In the genomic region with DNA sequence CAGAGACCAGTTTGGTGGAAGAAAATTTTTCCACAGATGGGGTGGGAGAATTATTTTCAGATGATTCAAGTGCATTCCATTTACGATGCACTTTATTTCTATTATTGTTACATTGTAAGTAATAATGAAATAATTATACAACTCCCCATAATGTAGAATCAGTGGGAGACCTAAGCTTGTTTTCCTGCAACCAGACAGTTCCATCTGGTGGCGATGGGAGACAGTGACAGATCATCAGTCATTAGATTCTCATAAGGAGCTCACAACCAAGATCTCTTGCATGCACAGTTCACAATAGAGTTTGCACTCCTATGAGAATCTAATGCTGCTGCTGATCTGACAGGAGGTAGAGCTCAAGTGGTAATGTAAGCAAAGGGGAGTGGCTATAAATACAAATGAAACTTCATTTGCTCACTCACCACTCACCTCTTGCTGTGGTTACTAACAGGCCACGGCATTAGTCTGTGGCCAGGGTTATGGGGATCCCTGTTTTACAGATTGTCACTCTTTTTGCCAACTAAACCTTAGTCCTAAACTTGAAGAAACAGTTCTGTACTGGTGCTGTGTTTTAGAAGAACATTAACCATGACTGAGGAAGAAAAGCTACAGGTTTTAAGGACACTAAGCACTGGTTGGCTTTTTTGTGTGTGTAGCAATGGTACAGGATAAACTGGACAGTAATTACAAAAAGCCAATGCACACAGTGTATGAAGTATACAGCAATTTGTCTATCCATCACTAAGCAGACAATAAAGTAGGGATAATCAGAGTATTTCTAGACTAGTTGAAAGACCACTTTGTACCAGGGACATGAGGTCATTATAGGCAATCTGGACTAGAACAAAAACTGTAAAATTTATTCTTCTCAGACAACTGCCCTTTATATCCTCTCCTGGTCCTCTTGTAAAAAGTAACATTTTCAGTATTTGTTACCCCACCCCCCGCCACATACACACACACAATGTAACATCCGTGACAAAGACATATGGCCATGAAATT, we compare ENCODE assay signal across 13 cellular contexts. TPM values are rescaled to one million over a fixed set of nuclear protein-coding genes. Genes with fewer than 3 reads are reported as not detected.
A peak's percentile ranks its signal among the peaks of the same experiment; 100 is the strongest.
DNase-seq lines count a peak whose midpoint lies in the region; ATAC-seq and TF ChIP-seq lines count a peak whose summit lies in the region.
"Had no signal": no experiment of that assay in that cellular context is flagged by ENCODE, and none has a peak within 500 bp of the region (broad histone marks: within the 10 kb centered on the region; RNA-seq: fewer than 3 reads in every experiment).

No MANE protein-coding gene starts in this region.

- peak; percentile 69 for ATAC-seq in GM19351 (IDR thresholded peaks at IDR 0.05; ENCODE audit: unreplicated experiment)
- ATAC-seq in HG02938 (IDR thresholded peaks at IDR 0.05; ENCODE audit: unreplicated experiment), result peak; percentile 96
- peak; percentile 35; the same call in 1 of the 2 replicates for ATAC-seq in PC-3

- peaks cover 9% of the 10 kb centered on the region; the same call in 1 of the 2 replicates for H3K27me3 ChIP-seq in PC-3 (ENCODE audit: low read length)
- H3K27me3 ChIP-seq: SJSA1 had no signal

- H3K27ac ChIP-seq in PC-3 (ENCODE audit: low read length), result no peak overlapping the region
- H3K27ac ChIP-seq: epithelial cell of prostate, prostate gland, SJSA1 had no signal

- POLR2A ChIA-PET in PC-3 (lab: Charles Lee; ENCODE audit: unreplicated experiment), result interaction anchor here (0.7 kb wide), 1 partner anchor 104 kb away, joined by 3 read pairs; no protein-coding TSS in a partner anchor

- H3K4me1 ChIP-seq in PC-3 (ENCODE audit: insufficient read depth, low read length), result no peaks in the 10 kb centered on the region
- H3K4me1 ChIP-seq: prostate gland, SJSA1 had no signal

- no peaks in the 10 kb centered on the region for H3K4me1 Mint-ChIP-seq in mesothelial cell of epicardium

- no peaks in the 10 kb centered on the region for H3K27me3 Mint-ChIP-seq in mesothelial cell of epicardium (ENCODE audit: low read depth)

- H3K9ac ChIP-seq in PC-3 (ENCODE audit: low read length), result no peak overlapping the region

- H3K27ac Mint-ChIP-seq in mesothelial cell of epicardium, result no peak overlapping the region

- H3K4me2 ChIP-seq in PC-3 (ENCODE audit: low read length), result no peak overlapping the region

- no peaks in the 10 kb centered on the region for H3F3A ChIP-seq in PC-3 (ENCODE audit: low read length, unreplicated experiment)

- no peaks in the 10 kb centered on the region for H4K20me1 ChIP-seq in PC-3 (ENCODE audit: low read length)

- H3K9me2 ChIP-seq in PC-3 (replicated peaks; ENCODE audit: low read length), result no peaks in the 10 kb centered on the region

- no peaks in the 10 kb centered on the region for H3K9me3 ChIP-seq in PC-3 (ENCODE audit: low read length)
- H3K9me3 ChIP-seq: prostate gland, SJSA1 had no signal

- H3K36me3 Mint-ChIP-seq in mesothelial cell of epicardium, result no peaks in the 10 kb centered on the region

- H3K9me3 Mint-ChIP-seq in mesothelial cell of epicardium, result peaks cover 3% of the 10 kb centered on the region

- no peaks in the 10 kb centered on the region for H3K79me2 ChIP-seq in PC-3 (ENCODE audit: low read length)

- H3K36me3 ChIP-seq in PC-3 (ENCODE audit: low read depth, low read length), result no peaks in the 10 kb centered on the region
- H3K36me3 ChIP-seq: prostate gland, SJSA1 had no signal

- intact Hi-C loops in PC-3 (cut with micrococcal nuclease), result loop anchor here (5.0 kb wide), 2 partner anchors 104 to 274 kb away; no protein-coding TSS in a partner anchor

- H2AFZ ChIP-seq in PC-3 (ENCODE audit: low read length), result no peak overlapping the region

- CTCF ChIA-PET in PC-3 (lab: Charles Lee), result interaction anchor here (0.6 to 1.4 kb wide), 4 partner anchors 14 to 255 kb away, joined by 3 to 11 read pairs (median 7); no protein-coding TSS in a partner anchor

- no peak overlapping the region for H3K4me3 Mint-ChIP-seq in mesothelial cell of epicardium

- H3K4me3 ChIP-seq in AG10803 (ENCODE audit: low read length), result no peak overlapping the region
- H3K4me3 ChIP-seq in PC-3 (ENCODE audit: low read length), result no peak overlapping the region
- H3K4me3 ChIP-seq: prostate gland, SJSA1 had no signal

- DNase-seq in AG10803 (ENCODE audit: low read depth), result no peak
- no peak for DNase-seq in PC-3
- DNase-seq in stimulated activated CD4-positive, alpha-beta T cell treated with anti-CD3 and anti-CD28 coated beads, Interleukin-4, amount 100 ng/mL, for 1 hour, result no peak
- no peak for DNase-seq in epidermal melanocyte (ENCODE audit: insufficient read length, low spot score)
- no peak for DNase-seq in mesothelial cell of epicardium (ENCODE audit: low spot score in 2 of 2, unreplicated experiment in 2 of 2)
- no peak for DNase-seq in COLO668 (lab: John Stamatoyannopoulos, UW; ENCODE audit: unreplicated experiment)
- DNase-seq: activated CD4-positive, alpha-beta T cell treated with anti-CD3 and anti-CD28 coated beads, Interleukin-2, amount 50 U/mL, for 48 hours; amniotic stem cell had no signal

- 0 out of 2 replicates have a peak, but pooled peaks have one; percentile 4 for TF ChIP-seq CTCF in AG10803 (conservative IDR thresholded peaks at IDR 0.05; ENCODE audit: low read length)
- TF ChIP-seq CTCF in PC-3 (conservative IDR thresholded peaks at IDR 0.05; ENCODE audit: low read depth, low read length), result 0 out of 2 replicates have a peak, but pooled peaks have one; percentile 29
- no peak for TF ChIP-seq CTCF in mesothelial cell of epicardium (IDR thresholded peaks at IDR 0.05; ENCODE audit: unreplicated experiment)

- no TSS peak for BruUV-seq in PC-3 (replicated peaks; lab: Mats Ljungman, UMichigan)

RNA-seq across cellular contexts. Expression of gene TMEM232, which starts 9.9 kb away (rescaled TPM):
- total RNA-seq in PC-3 (2014; rRNA removed), result 1.4 TPM in 1 of 2 replicates, not detected in the other
- 5.2 to 6.5 TPM (median 5.7 TPM) in 3 replicates for total RNA-seq in mesothelial cell of epicardium

RNA-seq across cellular contexts. Expression of gene SLC25A46, which starts 22.3 kb away (rescaled TPM):
- 31.4 and 42.1 TPM in 2 replicates for total RNA-seq in PC-3 (2014; rRNA removed)
- 31.4 to 36.9 TPM (median 32.1 TPM) in 3 replicates for total RNA-seq in mesothelial cell of epicardium

Comparison
In these comparisons a context has a peak if more than half of its experiments do, and no peak if none do; other contexts are left out.
1. ATAC-seq: peak in every context shown above with its lines; median percentile 96 in HG02938; 69 in GM19351; 35 in PC-3.